Comparison of ENCODE assay signal across 21 cellular contexts in the genomic region with DNA sequence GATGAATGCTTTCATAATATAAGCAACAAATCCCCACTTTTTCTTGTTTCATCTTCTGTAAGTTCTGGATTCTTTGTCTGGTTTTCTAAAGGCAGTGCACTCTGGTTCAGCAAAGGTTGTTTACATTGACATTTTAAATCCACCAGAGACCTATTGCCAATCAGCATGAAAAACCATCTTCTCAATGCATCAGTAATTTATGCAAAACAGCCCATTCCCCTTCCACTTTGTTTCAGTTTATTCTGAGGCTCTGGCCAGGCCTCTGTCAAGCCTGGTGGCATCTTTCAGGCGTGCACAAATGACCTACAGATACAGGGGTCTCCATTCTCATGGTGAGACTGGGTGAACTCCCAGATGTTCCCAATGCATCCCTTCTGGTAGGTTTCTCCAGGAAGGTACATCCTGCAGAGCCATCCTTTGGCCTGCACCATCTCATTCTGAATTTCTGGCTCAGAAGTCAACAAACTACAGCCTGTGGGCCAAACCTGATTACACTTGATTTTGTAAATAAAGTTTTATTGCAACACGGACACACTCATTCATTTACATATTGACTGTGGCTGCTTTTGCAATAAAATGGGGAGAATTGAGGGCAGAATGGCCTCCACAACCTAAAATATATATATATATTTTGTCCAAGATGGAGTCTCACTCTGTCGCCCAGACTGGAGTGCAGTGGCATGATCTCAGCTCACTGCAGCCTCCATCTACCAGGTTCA.
DNase-seq lines count a peak whose midpoint lies in the region; ATAC-seq, FAIRE-seq and TF ChIP-seq lines count a peak whose summit lies in the region.
"Had no signal": no experiment of that assay in that cellular context is flagged by ENCODE, and none has a peak within 500 bp of the region (broad histone marks: within the 10 kb centered on the region; RNA-seq: fewer than 3 reads in every experiment).

No MANE protein-coding gene starts in this region.

- H3K27me3 Mint-ChIP-seq in IgD-negative memory B cell = peaks cover 22% of the 10 kb centered on the region
- H3K27me3 Mint-ChIP-seq in stimulated activated memory B cell treated with anti-CD40 and anti-IgM and Interleukin-4, amounts not matched to agents 10 μg/mL and 1 μg/mL and 100 μg/mL, for 72 hours = peaks cover 35% of the 10 kb centered on the region

- TF ChIP-seq POLR2A in GM12878 (IDR thresholded peaks at IDR 0.05; ENCODE audit: low read depth, low read length) = no peak

- CTCF ChIA-PET in GM12878 (lab: Yijun Ruan, JAX) = interaction anchor here (1.1 to 1.6 kb wide), 2 partner anchors 61 to 206 kb away, joined by 3 read pairs; no protein-coding TSS in a partner anchor

- POLR2A ChIA-PET in GM12878 (lab: Charles Lee) = no interaction called here

- H3K79me2 ChIP-seq in GM12878 (ENCODE audit: control insufficient read depth, insufficient read depth, low read length) = no peaks in the 10 kb centered on the region

- intact Hi-C loops in GM12878 (cut with micrococcal nuclease; ENCODE audit: unreplicated experiment) = loop anchor here (5.0 kb wide), 1 partner anchor 200 kb away; no protein-coding TSS in a partner anchor

- peaks cover 0 to 1% (median 0%) of the 10 kb centered on the region in 3 donors for H3K9me3 Mint-ChIP-seq in IgD-negative memory B cell
- no peaks in the 10 kb centered on the region for H3K9me3 Mint-ChIP-seq in stimulated activated memory B cell treated with anti-CD40 and anti-IgM and Interleukin-4, amounts not matched to agents 10 μg/mL and 1 μg/mL and 100 μg/mL, for 72 hours
- H3K9me3 Mint-ChIP-seq: CD4-positive, CD25-positive, alpha-beta regulatory T cell had no signal

- RAD21 ChIA-PET in GM12878 (lab: Charles Lee; ENCODE audit: unreplicated experiment) = interaction anchor here (3.6 kb wide), 1 partner anchor 198 kb away, joined by 28 read pairs; no protein-coding TSS in a partner anchor

- peaks cover 7 to 14% (median 9%) of the 10 kb centered on the region in 3 donors for H3K4me1 Mint-ChIP-seq in IgD-negative memory B cell
- peaks cover 22% of the 10 kb centered on the region for H3K4me1 Mint-ChIP-seq in stimulated activated memory B cell treated with anti-CD40 and anti-IgM and Interleukin-4, amounts not matched to agents 10 μg/mL and 1 μg/mL and 100 μg/mL, for 72 hours
- H3K4me1 Mint-ChIP-seq: CD4-positive, CD25-positive, alpha-beta regulatory T cell had no signal

- no peak for TF ChIP-seq CTCF in GM12878 (IDR thresholded peaks at IDR 0.05 in 2 of 3, conservative IDR thresholded peaks at IDR 0.05 in 1 of 3; ENCODE audit: control insufficient read depth in 2 of 3, extremely low read depth in 1 of 3, insufficient read depth in 1 of 3, low read depth in 3 of 3, low read length in 3 of 3)

- no peaks in the 10 kb centered on the region for H3K9me3 ChIP-seq in BLaER1 treated with 17β-estradiol and CSF1 and Interleukin-3, amounts not matched to agents 10 nM and 100 nM (replicated peaks in 1 of 11)
- H3K9me3 ChIP-seq in GM12878 (replicated peaks; ENCODE audit: control insufficient read depth, insufficient read depth, low read length) = no peaks in the 10 kb centered on the region

- no peaks in the 10 kb centered on the region for H3K36me3 Mint-ChIP-seq in IgD-negative memory B cell
- H3K36me3 Mint-ChIP-seq in stimulated activated memory B cell treated with anti-CD40 and anti-IgM and Interleukin-4, amounts not matched to agents 10 μg/mL and 1 μg/mL and 100 μg/mL, for 72 hours = no peaks in the 10 kb centered on the region
- H3K36me3 Mint-ChIP-seq: CD4-positive, CD25-positive, alpha-beta regulatory T cell had no signal

- H3K9ac ChIP-seq in BLaER1 treated with 17β-estradiol and CSF1 and Interleukin-3, amounts not matched to agents 10 nM and 100 nM = no peak overlapping the region
- no peak overlapping the region for H3K9ac ChIP-seq in GM12878 (ENCODE audit: control insufficient read depth, insufficient read depth, low read length)

- in situ Hi-C loops in GM12878 (cut with MboI) = no loop called here

- no peak for DNase-seq in GM12878 (ENCODE audit: low read depth, low spot score)
- no peak for DNase-seq in NCI-H1436 (lab: John Stamatoyannopoulos, UW)
- DNase-seq in SKM-1 (lab: John Stamatoyannopoulos, UW; ENCODE audit: unreplicated experiment) = no peak
- no peak for DNase-seq in activated CD8-positive, alpha-beta memory T cell treated with anti-CD3 and anti-CD28 coated beads for 24 hours
- DNase-seq: CD4-positive, CD25-positive, alpha-beta regulatory T cell; H7; KBM-7; NCI-H1092; NCI-H146; NCI-H2029; NCI-H2227 treated with DMSO at 0.1 percent for 48 hours; NCI-H510A; NCI-H82; SHP77; SW 1271; T-helper 17 cell had no signal

- H3K4me1 ChIP-seq in BLaER1 treated with 17β-estradiol and CSF1 and Interleukin-3, amounts not matched to agents 10 nM and 100 nM = peaks cover 0 to 55% (median 34%) of the 10 kb centered on the region in 10 experiments; a peak in 15 of 20 replicates
- peaks cover 3% of the 10 kb centered on the region; the same call in 1 of the 2 replicates for H3K4me1 ChIP-seq in GM12878 (ENCODE audit: control insufficient read depth, insufficient read depth, low read length)

- H3K4me3 Mint-ChIP-seq in IgD-negative memory B cell = peak overlapping the region in 2 of 4 donors; percentile 82 to 83
- H3K4me3 Mint-ChIP-seq in stimulated activated memory B cell treated with anti-CD40 and anti-IgM and Interleukin-4, amounts not matched to agents 10 μg/mL and 1 μg/mL and 100 μg/mL, for 72 hours = no peak overlapping the region
- H3K4me3 Mint-ChIP-seq: CD4-positive, CD25-positive, alpha-beta regulatory T cell; T-helper 17 cell had no signal

- no peak for TF ChIP-seq EP300 in GM12878 (IDR thresholded peaks at IDR 0.05; ENCODE audit: borderline replicate concordance in 1 of 2, control insufficient read depth in 1 of 2, low read depth in 2 of 2, low read length in 2 of 2)

- no TSS peak for BruUV-seq in GM12878 (replicated peaks; lab: Mats Ljungman, UMichigan)

- WGBS in GM12878 (ENCODE audit: insufficient coverage, insufficient replicate concordance, low lambda C conversion rate, missing lambda C conversion rate) = 30% methylated on average over 3 of the region's 3 CpGs

- H3K27ac ChIP-seq in BLaER1 treated with 17β-estradiol and CSF1 and Interleukin-3, amounts not matched to agents 10 nM and 100 nM = no peak overlapping the region
- H3K27ac ChIP-seq in GM12878 (ENCODE audit: control insufficient read depth, insufficient read depth) = no peak overlapping the region

- SMC1A ChIA-PET in GM12878 (lab: Charles Lee; ENCODE audit: uncharacterized antibody, unreplicated experiment) = interaction anchor here (0.9 to 1.8 kb wide), 4 partner anchors 13 to 198 kb away, joined by 3 to 7 read pairs (median 6); no protein-coding TSS in a partner anchor

- no peak overlapping the region; the same call in 1 of the 2 replicates for H2AFZ ChIP-seq in GM12878 (ENCODE audit: control insufficient read depth, low read depth, low read length)

- H3K4me3 ChIP-seq in BLaER1 treated with 17β-estradiol and CSF1 and Interleukin-3, amounts not matched to agents 10 nM and 100 nM = no peak overlapping the region
- no peak overlapping the region for H3K4me3 ChIP-seq in GM12878

- no peak for TF ChIP-seq RAD21 in GM12878 (IDR thresholded peaks at IDR 0.05; ENCODE audit: insufficient read depth, low read depth, low read length)

- peak overlapping the region in 2 of 3 donors; percentile 13 to 65 for H3K27ac Mint-ChIP-seq in IgD-negative memory B cell
- no peak overlapping the region for H3K27ac Mint-ChIP-seq in stimulated activated memory B cell treated with anti-CD40 and anti-IgM and Interleukin-4, amounts not matched to agents 10 μg/mL and 1 μg/mL and 100 μg/mL, for 72 hours
- H3K27ac Mint-ChIP-seq: CD4-positive, CD25-positive, alpha-beta regulatory T cell; T-helper 17 cell had no signal

- peak; percentile 78 for ATAC-seq in GM12878
- ATAC-seq in stimulated activated memory B cell treated with anti-CD40 and anti-IgM and Interleukin-4, amounts not matched to agents 10 μg/mL and 1 μg/mL and 100 μg/mL, for 72 hours = peak; percentile 85
- ATAC-seq: T-helper 17 cell had no signal

- no peaks in the 10 kb centered on the region for H3K36me3 ChIP-seq in BLaER1 treated with 17β-estradiol and CSF1 and Interleukin-3, amounts not matched to agents 10 nM and 100 nM
- H3K36me3 ChIP-seq in GM12878 (ENCODE audit: control insufficient read depth in 2 of 2, insufficient read depth in 2 of 2, low read length in 1 of 2) = no peaks in the 10 kb centered on the region

- no peaks in the 10 kb centered on the region for H3K27me3 ChIP-seq in BLaER1 treated with 17β-estradiol and CSF1 and Interleukin-3, amounts not matched to agents 10 nM and 100 nM
- H3K27me3 ChIP-seq in GM12878 (replicated peaks in 1 of 2; ENCODE audit: control insufficient read depth in 2 of 2, insufficient read depth in 2 of 2, low read length in 1 of 2) = no peaks in the 10 kb centered on the region

- peak overlapping the region in 7 of 11 experiments; percentile 4 to 55 (median 40); a peak in 10 of 22 replicates for H3K4me2 ChIP-seq in BLaER1 treated with 17β-estradiol and CSF1 and Interleukin-3, amounts not matched to agents 10 nM and 100 nM
- peak overlapping the region; percentile 13; the same call in 1 of the 2 replicates for H3K4me2 ChIP-seq in GM12878 (ENCODE audit: control insufficient read depth, insufficient read depth)

- H4K20me1 ChIP-seq in BLaER1 treated with 17β-estradiol and CSF1 and Interleukin-3, amounts not matched to agents 10 nM and 100 nM = no peaks in the 10 kb centered on the region
- H4K20me1 ChIP-seq in GM12878 (ENCODE audit: control insufficient read depth, insufficient read depth) = no peaks in the 10 kb centered on the region

- no peak for FAIRE-seq in GM12878 (lab: Jason Lieb, UNC)
- FAIRE-seq: A204.1, GM12892 had no signal

TF ChIP-seq in GM12878, 131 proteins besides CTCF, POLR2A, EP300 and RAD21 (continues in another document):
- TF ChIP-seq HSF1 (IDR thresholded peaks at IDR 0.05; ENCODE audit: low read depth, low read length) (no peak), POU2F2 (IDR thresholded peaks at IDR 0.05; ENCODE audit: borderline replicate concordance, low read depth, low read length) (peak; percentile 76; the same call in 1 of the 3 replicates)
